ENCODE assay signal across 8 cellular contexts in the genomic region with DNA sequence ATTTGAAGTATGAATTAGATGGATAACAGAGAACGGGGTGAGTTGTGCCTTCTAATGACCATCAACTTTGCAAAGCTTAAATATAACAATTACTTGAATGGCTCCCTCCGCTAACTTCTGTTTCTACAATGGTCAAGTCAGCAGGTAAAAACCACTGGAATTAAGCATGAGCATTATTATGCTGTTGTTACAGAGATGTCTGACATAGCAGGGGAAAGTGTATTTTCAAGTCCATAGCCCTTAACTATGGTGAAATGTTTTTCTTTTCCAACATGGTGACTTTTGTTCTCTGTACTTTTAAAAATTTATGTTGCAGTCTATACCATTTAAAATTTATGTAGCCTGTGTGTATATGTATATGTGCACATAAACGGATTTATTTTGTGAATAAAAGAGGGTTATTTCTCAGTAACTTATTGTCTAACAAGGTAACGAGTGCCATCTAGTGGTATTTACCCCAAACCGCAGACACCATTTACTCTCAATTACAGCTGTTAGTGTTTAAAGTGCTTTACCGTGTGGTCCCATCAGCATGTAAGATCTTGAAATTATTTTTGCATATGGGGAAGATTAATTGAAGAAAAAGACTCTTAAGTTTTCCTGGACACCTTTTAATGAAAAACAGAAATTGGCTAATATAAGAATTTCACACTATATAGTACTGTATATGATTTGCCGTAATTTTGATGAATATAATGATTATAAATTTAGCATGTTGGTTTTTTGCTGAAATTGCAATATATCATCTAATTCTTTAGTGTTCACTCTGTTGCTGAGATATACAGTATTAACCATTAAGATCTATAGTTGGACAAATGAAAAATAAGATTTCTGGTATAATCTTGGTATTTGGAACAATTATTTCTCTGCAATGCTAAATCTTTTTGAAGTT.
DNase-seq lines count a peak whose midpoint lies in the region; ATAC-seq, FAIRE-seq and TF ChIP-seq lines count a peak whose summit lies in the region.

No MANE protein-coding gene starts in this region.

- H3K4me3 ChIP-seq in BJ (ENCODE audit: low read depth, low read length) (no peak overlapping the region), RWPE2 (ENCODE audit: severe bottlenecking) (no peak overlapping the region), neural cell (ENCODE audit: low read length) (no peak overlapping the region)

- H3K27ac ChIP-seq in RWPE2 (ENCODE audit: poor library complexity, severe bottlenecking) = no peak overlapping the region
- no peak overlapping the region for H3K27ac ChIP-seq in neural cell (ENCODE audit: low read length)
- H3K27ac ChIP-seq in caudate nucleus (ENCODE audit: low read depth, low read length) = no peak overlapping the region

- H3K9me2 ChIP-seq in neural cell (ENCODE audit: insufficient read depth, low read length) = no peaks in the 10 kb centered on the region

- POLR2A ChIA-PET in BJ (lab: Charles Lee) = no interaction called here

- no peak overlapping the region for H3K4me2 ChIP-seq in neural cell (ENCODE audit: low read length)

- H3K9me3 ChIP-seq in RWPE2 (ENCODE audit: severe bottlenecking) = no peaks in the 10 kb centered on the region
- H3K9me3 ChIP-seq in neural cell (ENCODE audit: low read length) = no peaks in the 10 kb centered on the region

- peak; percentile 87 for ATAC-seq in HG03342 (IDR thresholded peaks at IDR 0.05; ENCODE audit: unreplicated experiment)
- no peak for ATAC-seq in RWPE2 (ENCODE audit: low read depth)

- no peaks in the 10 kb centered on the region for H3F3A ChIP-seq in neural cell (ENCODE audit: insufficient read depth, low read length, poor library complexity, severe bottlenecking)

- no peak overlapping the region for H3K4me3 Mint-ChIP-seq in chondrocyte (ENCODE audit: unreplicated experiment)

- H3K27ac Mint-ChIP-seq in chondrocyte (ENCODE audit: unreplicated experiment) = no peak overlapping the region

- H3K27me3 Mint-ChIP-seq in chondrocyte (ENCODE audit: low read depth) = no peaks in the 10 kb centered on the region

- H3K9ac ChIP-seq in neural cell (ENCODE audit: low read length) = no peak overlapping the region

- FAIRE-seq in GM18507 (lab: Jason Lieb, UNC) = peak; percentile 82

- DNase-seq in BJ (ENCODE audit: low read depth) = no peak
- DNase-seq in GM18507 (ENCODE audit: extremely low spot score, insufficient read length, low read depth) = no peak
- no peak for DNase-seq in RWPE2 (ENCODE audit: low spot score)
- no peak for DNase-seq in chondrocyte (ENCODE audit: low spot score)
- no peak for DNase-seq in caudate nucleus (lab: John Stamatoyannopoulos, UW)
- no peak for DNase-seq in C1 segment of cervical spinal cord (lab: John Stamatoyannopoulos, UW)

- no peak for TF ChIP-seq EP300 in neural cell (conservative IDR thresholded peaks at IDR 0.05; ENCODE audit: poor library complexity, severe bottlenecking)

- H3K9me3 Mint-ChIP-seq in chondrocyte (ENCODE audit: low read depth) = no peaks in the 10 kb centered on the region

- H3K4me1 ChIP-seq in RWPE2 (ENCODE audit: insufficient read depth, poor library complexity, severe bottlenecking) = no peaks in the 10 kb centered on the region

- H4K20me1 ChIP-seq in neural cell (ENCODE audit: insufficient read depth) = no peaks in the 10 kb centered on the region

- H3K36me3 Mint-ChIP-seq in chondrocyte (ENCODE audit: low read depth) = peaks cover 5% of the 10 kb centered on the region

- peaks cover 19% of the 10 kb centered on the region for H3K79me2 ChIP-seq in neural cell (replicated peaks; ENCODE audit: insufficient read depth, low read length)

- no peaks in the 10 kb centered on the region for H3K36me3 ChIP-seq in BJ (ENCODE audit: control insufficient read depth, insufficient read depth, low read length)
- H3K36me3 ChIP-seq in RWPE2 (ENCODE audit: low read depth) = 0 out of 2 replicates have a peak, but pooled peaks cover 2% of the 10 kb centered on the region
- no peaks in the 10 kb centered on the region for H3K36me3 ChIP-seq in neural cell (ENCODE audit: insufficient read depth, low read length)

- CTCF ChIA-PET in BJ (lab: Yijun Ruan, JAX) = interaction anchor here (0.5 to 2.7 kb wide), 14 partner anchors 9 to 936 kb away, joined by 3 to 14 read pairs (median 3); no protein-coding TSS in a partner anchor

- TF ChIP-seq RAD21 in neural cell (conservative IDR thresholded peaks at IDR 0.05) = no peak

- peak; percentile 42 for TF ChIP-seq CTCF in BJ (IDR thresholded peaks at IDR 0.05; ENCODE audit: insufficient read depth, low read depth, low read length)
- TF ChIP-seq CTCF in RWPE2 (IDR thresholded peaks at IDR 0.05; ENCODE audit: poor library complexity, severe bottlenecking) = peak; percentile 83
- TF ChIP-seq CTCF in chondrocyte (IDR thresholded peaks at IDR 0.05) = peak; percentile 83
- peak; percentile 37 for TF ChIP-seq CTCF in neural cell (IDR thresholded peaks at IDR 0.05; ENCODE audit: poor library complexity, severe bottlenecking)

- H3K4me1 Mint-ChIP-seq in chondrocyte (ENCODE audit: low read depth) = no peaks in the 10 kb centered on the region

- no peak overlapping the region for H2AFZ ChIP-seq in neural cell (ENCODE audit: low read depth, low read length)

- H3K27me3 ChIP-seq in BJ (ENCODE audit: control insufficient read depth, insufficient read depth, low read length) (no peaks in the 10 kb centered on the region), RWPE2 (ENCODE audit: insufficient read depth, poor library complexity, severe bottlenecking) (no peaks in the 10 kb centered on the region), neural cell (ENCODE audit: insufficient read depth, low read depth, low read length) (no peaks in the 10 kb centered on the region)

TF ChIP-seq in neural cell, 6 proteins besides CTCF, POLR2A, EP300 and RAD21:
- TF ChIP-seq POLR2AphosphoS5 (IDR thresholded peaks at IDR 0.05) = no peak
- TF ChIP-seq MXI1 (conservative IDR thresholded peaks at IDR 0.05; ENCODE audit: poor library complexity, severe bottlenecking) = no peak
- TF ChIP-seq SMC3 (conservative IDR thresholded peaks at IDR 0.05; ENCODE audit: poor library complexity) = no peak
- TF ChIP-seq EZH2 (IDR thresholded peaks at IDR 0.05; ENCODE audit: borderline replicate concordance, insufficient read depth, low read length, poor library complexity, severe bottlenecking) = no peak
- TF ChIP-seq, protein P1, sequence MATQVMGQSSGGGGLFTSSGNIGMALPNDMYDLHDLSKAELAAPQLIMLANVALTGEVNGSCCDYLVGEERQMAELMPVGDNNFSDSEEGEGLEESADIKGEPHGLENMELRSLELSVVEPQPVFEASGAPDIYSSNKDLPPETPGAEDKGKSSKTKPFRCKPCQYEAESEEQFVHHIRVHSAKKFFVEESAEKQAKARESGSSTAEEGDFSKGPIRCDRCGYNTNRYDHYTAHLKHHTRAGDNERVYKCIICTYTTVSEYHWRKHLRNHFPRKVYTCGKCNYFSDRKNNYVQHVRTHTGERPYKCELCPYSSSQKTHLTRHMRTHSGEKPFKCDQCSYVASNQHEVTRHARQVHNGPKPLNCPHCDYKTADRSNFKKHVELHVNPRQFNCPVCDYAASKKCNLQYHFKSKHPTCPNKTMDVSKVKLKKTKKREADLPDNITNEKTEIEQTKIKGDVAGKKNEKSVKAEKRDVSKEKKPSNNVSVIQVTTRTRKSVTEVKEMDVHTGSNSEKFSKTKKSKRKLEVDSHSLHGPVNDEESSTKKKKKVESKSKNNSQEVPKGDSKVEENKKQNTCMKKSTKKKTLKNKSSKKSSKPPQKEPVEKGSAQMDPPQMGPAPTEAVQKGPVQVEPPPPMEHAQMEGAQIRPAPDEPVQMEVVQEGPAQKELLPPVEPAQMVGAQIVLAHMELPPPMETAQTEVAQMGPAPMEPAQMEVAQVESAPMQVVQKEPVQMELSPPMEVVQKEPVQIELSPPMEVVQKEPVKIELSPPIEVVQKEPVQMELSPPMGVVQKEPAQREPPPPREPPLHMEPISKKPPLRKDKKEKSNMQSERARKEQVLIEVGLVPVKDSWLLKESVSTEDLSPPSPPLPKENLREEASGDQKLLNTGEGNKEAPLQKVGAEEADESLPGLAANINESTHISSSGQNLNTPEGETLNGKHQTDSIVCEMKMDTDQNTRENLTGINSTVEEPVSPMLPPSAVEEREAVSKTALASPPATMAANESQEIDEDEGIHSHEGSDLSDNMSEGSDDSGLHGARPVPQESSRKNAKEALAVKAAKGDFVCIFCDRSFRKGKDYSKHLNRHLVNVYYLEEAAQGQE (IDR thresholded peaks at IDR 0.05; ENCODE audit: borderline replicate concordance) = no peak
- no peak for TF ChIP-seq TAF1 (IDR thresholded peaks at IDR 0.05; ENCODE audit: low read depth)
